ENCODE assay signal across 8 cellular contexts in the genomic region with DNA sequence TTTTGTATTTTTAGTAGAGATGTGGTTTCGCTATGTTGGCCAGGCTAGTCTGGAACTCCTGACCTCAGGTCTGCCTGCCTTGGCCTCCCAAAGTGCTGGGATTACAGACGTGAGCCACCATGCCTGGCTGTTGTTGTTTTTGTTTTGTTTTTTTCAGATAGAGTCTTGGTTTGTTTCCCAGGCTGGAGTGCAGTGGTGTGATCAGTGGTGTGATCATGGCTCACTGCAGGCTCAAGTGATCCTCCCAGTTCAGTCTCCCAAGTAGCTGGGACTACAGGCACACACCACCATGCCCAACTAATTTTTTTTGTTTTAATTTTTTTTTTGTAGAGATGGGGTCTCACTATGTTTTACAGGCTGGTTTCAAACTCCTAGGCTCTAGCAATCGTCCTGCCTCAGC.
DNase-seq lines count a peak whose midpoint lies in the region; ATAC-seq, FAIRE-seq and TF ChIP-seq lines count a peak whose summit lies in the region.
"Not testable (repeated sequence)": the region's sequence is repeated elsewhere in the genome, so short reads cannot be mapped to it uniquely, and the experiment has no call there.

No MANE protein-coding gene starts in this region.

- H3K18ac ChIP-seq in neuronal stem cell (ENCODE audit: low read length) = not testable (repeated sequence)

- peak overlapping the region in 4 of 11 experiments; percentile 0 to 22 (median 16); a peak in 3 of 22 replicates for H3K27ac ChIP-seq in BLaER1 treated with 17β-estradiol and CSF1 and Interleukin-3, amounts not matched to agents 10 nM and 100 nM
- not testable (repeated sequence) for H3K27ac ChIP-seq in GM23338 (ENCODE audit: low read depth)
- H3K27ac ChIP-seq in OCI-LY1 (ENCODE audit: low read depth, low read length, poor library complexity, severe bottlenecking) = peak overlapping the region; percentile 51
- peak overlapping the region; percentile 97 for H3K27ac ChIP-seq in GM12878 (ENCODE audit: control insufficient read depth, insufficient read depth)
- peak overlapping the region; percentile 13 for H3K27ac ChIP-seq in neuronal stem cell (replicated peaks; ENCODE audit: low read length)

- CTCF ChIA-PET in activated CD4-positive, alpha-beta T cell treated with anti-CD3 and anti-CD28 coated beads, Interleukin-2, amount 10 ng/mL, durations not matched to agents 7 days and 5 days (lab: Charles Lee) = interaction anchor here (0.6 to 2.3 kb wide), 3 partner anchors 12 to 165 kb away, joined by 3 to 15 read pairs (median 3); no protein-coding TSS in a partner anchor
- CTCF ChIA-PET in GM12878 (lab: Yijun Ruan, JAX) = interaction anchor here (0.6 kb wide), 1 partner anchor 206 kb away, joined by 4 read pairs; no protein-coding TSS in a partner anchor

- peaks cover 15% of the 10 kb centered on the region; the same call in 2 of the 3 replicates for H3K36me3 Mint-ChIP-seq in GM23338 (ENCODE audit: low read depth)
- H3K36me3 Mint-ChIP-seq in activated CD4-positive, alpha-beta T cell treated with anti-CD3 and anti-CD28 coated beads, Interleukin-2, amount 10 ng/mL, durations not matched to agents 7 days and 5 days (ENCODE audit: low read depth) = peaks cover 35% of the 10 kb centered on the region
- peaks cover 12% of the 10 kb centered on the region for H3K36me3 Mint-ChIP-seq in endothelial cell (ENCODE audit: low read depth, unreplicated experiment)
- H3K36me3 Mint-ChIP-seq in naive thymus-derived CD8-positive, alpha-beta T cell = peaks cover 9 to 28% (median 25%) of the 10 kb centered on the region in 3 donors

- H3K4me2 ChIP-seq in BLaER1 treated with 17β-estradiol and CSF1 and Interleukin-3, amounts not matched to agents 10 nM and 100 nM = peak overlapping the region in 6 of 11 experiments; percentile 12 to 63 (median 42); a peak in 8 of 22 replicates
- H3K4me2 ChIP-seq in GM23338; OCI-LY1 (ENCODE audit: low read length); GM12878 (ENCODE audit: control insufficient read depth, insufficient read depth); neuronal stem cell (ENCODE audit: insufficient read depth, low read length, poor library complexity, severe bottlenecking): not testable (repeated sequence)

- H2BK15ac ChIP-seq in neuronal stem cell (ENCODE audit: low read length) = not testable (repeated sequence)

- peaks cover 32 to 52% (median 35%) of the 10 kb centered on the region in 10 experiments for H3K4me1 ChIP-seq in BLaER1 treated with 17β-estradiol and CSF1 and Interleukin-3, amounts not matched to agents 10 nM and 100 nM
- peaks cover 32% of the 10 kb centered on the region for H3K4me1 ChIP-seq in GM23338 (ENCODE audit: insufficient read depth)
- peaks cover 38% of the 10 kb centered on the region for H3K4me1 ChIP-seq in OCI-LY1 (ENCODE audit: insufficient read depth, low read length, severe bottlenecking)
- H3K4me1 ChIP-seq in GM12878 (ENCODE audit: control insufficient read depth, insufficient read depth, low read length) = peaks cover 40% of the 10 kb centered on the region
- peaks cover 12 to 32% of the 10 kb centered on the region in 2 donors for H3K4me1 ChIP-seq in neuronal stem cell (ENCODE audit: control insufficient read depth in 2 of 2, insufficient read depth in 1 of 2, low read depth in 1 of 2, low read length in 2 of 2)

- WGBS in GM12878 (ENCODE audit: insufficient coverage, insufficient replicate concordance, low lambda C conversion rate, missing lambda C conversion rate) = 87% methylated on average over 3 of the region's 3 CpGs
- WGBS in neuronal stem cell (ENCODE audit: extremely low coverage in 2 of 2, insufficient read length in 2 of 2, insufficient replicate concordance in 1 of 2), 2 donors = no CpG with 5 or more reads among the region's 3 CpGs

- RAD21 ChIA-PET in GM12878 (lab: Charles Lee; ENCODE audit: unreplicated experiment) = interaction anchor here (0.7 to 5.5 kb wide), 7 partner anchors 11 to 129 kb away, joined by 3 to 239 read pairs (median 61); no protein-coding TSS in a partner anchor

- H2AK5ac ChIP-seq in neuronal stem cell (ENCODE audit: low read depth, low read length) = not testable (repeated sequence)

- not testable (repeated sequence) for TF ChIP-seq RAD21 in GM12878 (IDR thresholded peaks at IDR 0.05; ENCODE audit: insufficient read depth, low read depth, low read length)

- H3K27ac Mint-ChIP-seq in GM23338 (peak overlapping the region; percentile 56; the same call in 1 of the 2 replicates), endothelial cell (ENCODE audit: unreplicated experiment) (peak overlapping the region; percentile 90)
- peak overlapping the region; percentile 72 for H3K27ac Mint-ChIP-seq in activated CD4-positive, alpha-beta T cell treated with anti-CD3 and anti-CD28 coated beads, Interleukin-2, amount 10 ng/mL, durations not matched to agents 7 days and 5 days
- H3K27ac Mint-ChIP-seq in naive thymus-derived CD8-positive, alpha-beta T cell = peak overlapping the region in 9 of 10 donors; percentile 47 to 90 (median 70)

- H3K9ac ChIP-seq in BLaER1 treated with 17β-estradiol and CSF1 and Interleukin-3, amounts not matched to agents 10 nM and 100 nM; OCI-LY1 (ENCODE audit: low read length); GM12878 (ENCODE audit: control insufficient read depth, insufficient read depth, low read length); neuronal stem cell (ENCODE audit: low read depth, low read length, poor library complexity): not testable (repeated sequence)

- H2BK12ac ChIP-seq in neuronal stem cell (ENCODE audit: low read length) = not testable (repeated sequence)

- peaks cover 85% of the 10 kb centered on the region for H3K79me2 ChIP-seq in GM23338 (replicated peaks; ENCODE audit: insufficient read depth)
- not testable (repeated sequence) for H3K79me2 ChIP-seq in OCI-LY1 (ENCODE audit: insufficient read depth, low read length)
- H3K79me2 ChIP-seq in GM12878 (ENCODE audit: control insufficient read depth, insufficient read depth, low read length) = peaks cover 46% of the 10 kb centered on the region

- intact Hi-C loops in GM12878 (cut with micrococcal nuclease; ENCODE audit: unreplicated experiment) = loop anchor here (10.0 kb wide), 1 partner anchor 208 kb away; no protein-coding TSS in a partner anchor

- H3K4me3 Mint-ChIP-seq in GM23338; activated CD4-positive, alpha-beta T cell treated with anti-CD3 and anti-CD28 coated beads, Interleukin-2, amount 10 ng/mL, durations not matched to agents 7 days and 5 days; endothelial cell (ENCODE audit: unreplicated experiment): not testable (repeated sequence)
- peak overlapping the region in 2 of 10 donors; percentile 30 to 79 for H3K4me3 Mint-ChIP-seq in naive thymus-derived CD8-positive, alpha-beta T cell

- in situ Hi-C loops in GM12878 (cut with MboI) = not testable (repeated sequence)

- H3K4me1 Mint-ChIP-seq in GM23338 (peaks cover 44% of the 10 kb centered on the region), endothelial cell (ENCODE audit: unreplicated experiment) (peaks cover 42% of the 10 kb centered on the region)
- H3K4me1 Mint-ChIP-seq in activated CD4-positive, alpha-beta T cell treated with anti-CD3 and anti-CD28 coated beads, Interleukin-2, amount 10 ng/mL, durations not matched to agents 7 days and 5 days = peaks cover 57% of the 10 kb centered on the region
- peaks cover 29 to 81% (median 74%) of the 10 kb centered on the region in 4 donors for H3K4me1 Mint-ChIP-seq in naive thymus-derived CD8-positive, alpha-beta T cell

- TF ChIP-seq EP300 in GM12878 (IDR thresholded peaks at IDR 0.05; ENCODE audit: borderline replicate concordance in 1 of 2, control insufficient read depth in 1 of 2, low read depth in 2 of 2, low read length in 2 of 2) = not testable (repeated sequence)

- H3F3A ChIP-seq in GM23338 (replicated peaks; ENCODE audit: low read depth); OCI-LY1 (ENCODE audit: insufficient read depth, low read length): not testable (repeated sequence)

- H2BK120ac ChIP-seq in neuronal stem cell (ENCODE audit: low read depth, low read length) = not testable (repeated sequence)

- H2BK5ac ChIP-seq in neuronal stem cell (ENCODE audit: low read length) = not testable (repeated sequence)

- POLR2A ChIA-PET in activated CD4-positive, alpha-beta T cell treated with anti-CD3 and anti-CD28 coated beads, Interleukin-2, amount 10 ng/mL, durations not matched to agents 7 days and 5 days (lab: Charles Lee) = not testable (repeated sequence)
- POLR2A ChIA-PET in GM12878 (lab: Charles Lee) = interaction anchor here (0.6 kb wide), 1 partner anchor 126 kb away, joined by 4 read pairs; no protein-coding TSS in a partner anchor
- POLR2A ChIA-PET in naive thymus-derived CD8-positive, alpha-beta T cell (lab: Charles Lee) = interaction anchor here (0.9 to 4.3 kb wide), 2 partner anchors 12 to 19 kb away, joined by 4 to 24 read pairs; no protein-coding TSS in a partner anchor

- not testable (repeated sequence) for H3K27me3 Mint-ChIP-seq in GM23338 (ENCODE audit: insufficient read depth, low read depth, poor library complexity); activated CD4-positive, alpha-beta T cell treated with anti-CD3 and anti-CD28 coated beads, Interleukin-2, amount 10 ng/mL, durations not matched to agents 7 days and 5 days; endothelial cell (ENCODE audit: unreplicated experiment); naive thymus-derived CD8-positive, alpha-beta T cell

- SMC1A ChIA-PET in GM12878 (lab: Charles Lee; ENCODE audit: uncharacterized antibody, unreplicated experiment) = interaction anchor here (0.7 to 5.3 kb wide), 6 partner anchors 10 to 75 kb away, joined by 3 to 234 read pairs (median 35); no protein-coding TSS in a partner anchor

- H3K14ac ChIP-seq in neuronal stem cell (ENCODE audit: low read length) = not testable (repeated sequence)

- not testable (repeated sequence) for BruUV-seq in GM12878 (replicated peaks; lab: Mats Ljungman, UMichigan)

- not testable (repeated sequence) for H3K79me1 ChIP-seq in neuronal stem cell (ENCODE audit: low read depth, low read length)

- not testable (repeated sequence) for H3K4ac ChIP-seq in neuronal stem cell (ENCODE audit: low read length)

- not testable (repeated sequence) for H3K27me3 ChIP-seq in BLaER1 treated with 17β-estradiol and CSF1 and Interleukin-3, amounts not matched to agents 10 nM and 100 nM; GM23338 (ENCODE audit: insufficient read depth); OCI-LY1 (ENCODE audit: insufficient read depth, low read length); GM12878 (replicated peaks in 1 of 2; ENCODE audit: control insufficient read depth in 2 of 2, insufficient read depth in 2 of 2, low read length in 1 of 2); neuronal stem cell (ENCODE audit: control insufficient read depth in 3 of 3, insufficient read depth in 3 of 3, low read depth in 1 of 3, low read length in 3 of 3)

- H4K8ac ChIP-seq in neuronal stem cell (ENCODE audit: low read depth, low read length) = not testable (repeated sequence)

- not testable (repeated sequence) for H4K91ac ChIP-seq in neuronal stem cell (ENCODE audit: low read depth, low read length, poor library complexity)

- TF ChIP-seq CTCF in GM23338 (conservative IDR thresholded peaks at IDR 0.05; ENCODE audit: low read depth in 2 of 2); OCI-LY1 (IDR thresholded peaks at IDR 0.05; ENCODE audit: low read length); GM12878 (IDR thresholded peaks at IDR 0.05 in 2 of 3, conservative IDR thresholded peaks at IDR 0.05 in 1 of 3; ENCODE audit: control insufficient read depth in 2 of 3, extremely low read depth in 1 of 3, insufficient read depth in 1 of 3, low read depth in 3 of 3, low read length in 3 of 3); endothelial cell (IDR thresholded peaks at IDR 0.05; ENCODE audit: unreplicated experiment): not testable (repeated sequence)

- H3K4me3 ChIP-seq in BLaER1 treated with 17β-estradiol and CSF1 and Interleukin-3, amounts not matched to agents 10 nM and 100 nM; GM23338; OCI-LY1 (ENCODE audit: low read depth, low read length, poor library complexity, severe bottlenecking); GM12878; neuronal stem cell (ENCODE audit: low read length in 2 of 2): not testable (repeated sequence)

- not testable (repeated sequence) for H3K9me3 Mint-ChIP-seq in GM23338; activated CD4-positive, alpha-beta T cell treated with anti-CD3 and anti-CD28 coated beads, Interleukin-2, amount 10 ng/mL, durations not matched to agents 7 days and 5 days; endothelial cell (ENCODE audit: unreplicated experiment); naive thymus-derived CD8-positive, alpha-beta T cell

- H3K9me2 ChIP-seq in GM23338 (ENCODE audit: insufficient read depth); OCI-LY1 (ENCODE audit: low read depth, low read length): not testable (repeated sequence)

- H3K23ac ChIP-seq in neuronal stem cell (ENCODE audit: low read depth, low read length, poor library complexity) = not testable (repeated sequence)

- not testable (repeated sequence) for FAIRE-seq in GM12878 (lab: Jason Lieb, UNC)

- H2AFZ ChIP-seq in GM23338; OCI-LY1 (ENCODE audit: low read length); GM12878 (ENCODE audit: control insufficient read depth, low read depth, low read length); neuronal stem cell (ENCODE audit: low read length): not testable (repeated sequence)

- TF ChIP-seq POLR2A in GM12878 (IDR thresholded peaks at IDR 0.05; ENCODE audit: low read depth, low read length) = not testable (repeated sequence)

- H4K20me1 ChIP-seq in BLaER1 treated with 17β-estradiol and CSF1 and Interleukin-3, amounts not matched to agents 10 nM and 100 nM = peaks cover 6 to 28% (median 19%) of the 10 kb centered on the region in 11 experiments; a peak in 12 of 22 replicates
- not testable (repeated sequence) for H4K20me1 ChIP-seq in GM23338 (replicated peaks; ENCODE audit: insufficient read depth); OCI-LY1 (ENCODE audit: insufficient read depth, low read length); GM12878 (ENCODE audit: control insufficient read depth, insufficient read depth)

- DNase-seq in GM23338 (ENCODE audit: low spot score); activated CD4-positive, alpha-beta T cell treated with anti-CD3 and anti-CD28 coated beads, Interleukin-2, amount 10 ng/mL, durations not matched to agents 7 days and 5 days; GM12878 (ENCODE audit: low read depth, low spot score); endothelial cell (ENCODE audit: low spot score); naive thymus-derived CD8-positive, alpha-beta T cell; neuronal stem cell (ENCODE audit: low spot score): not testable (repeated sequence)

- not testable (repeated sequence) for ATAC-seq in GM23338; GM12878; naive thymus-derived CD8-positive, alpha-beta T cell

- H3K36me3 ChIP-seq in BLaER1 treated with 17β-estradiol and CSF1 and Interleukin-3, amounts not matched to agents 10 nM and 100 nM = peaks cover 58 to 84% (median 76%) of the 10 kb centered on the region in 11 experiments
- not testable (repeated sequence) for H3K36me3 ChIP-seq in GM23338 (ENCODE audit: insufficient read depth)
- peaks cover 29% of the 10 kb centered on the region for H3K36me3 ChIP-seq in OCI-LY1 (ENCODE audit: insufficient read depth, low read length)
- H3K36me3 ChIP-seq in GM12878 (ENCODE audit: control insufficient read depth in 2 of 2, insufficient read depth in 2 of 2, low read length in 1 of 2) = peaks cover 0 to 18% of the 10 kb centered on the region in 2 experiments; a peak in 3 of 4 replicates
- peaks cover 0 to 32% of the 10 kb centered on the region in 2 donors for H3K36me3 ChIP-seq in neuronal stem cell (replicated peaks in 1 of 2; ENCODE audit: control insufficient read depth in 2 of 2, insufficient read depth in 2 of 2, low read length in 2 of 2)

- peaks cover 13 to 24% (median 20%) of the 10 kb centered on the region in 11 experiments for H3K9me3 ChIP-seq in BLaER1 treated with 17β-estradiol and CSF1 and Interleukin-3, amounts not matched to agents 10 nM and 100 nM (replicated peaks in 1 of 11)
- not testable (repeated sequence) for H3K9me3 ChIP-seq in OCI-LY1 (ENCODE audit: low read length); GM12878 (replicated peaks; ENCODE audit: control insufficient read depth, insufficient read depth, low read length)
- H3K9me3 ChIP-seq in neuronal stem cell (replicated peaks in 1 of 2; ENCODE audit: control insufficient read depth in 2 of 2, insufficient read depth in 1 of 2, low read depth in 1 of 2, low read length in 2 of 2) = peaks cover 0 to 11% of the 10 kb centered on the region in 2 donors
